Comparison of ENCODE assay signal across 8 cellular contexts in the genomic region with DNA sequence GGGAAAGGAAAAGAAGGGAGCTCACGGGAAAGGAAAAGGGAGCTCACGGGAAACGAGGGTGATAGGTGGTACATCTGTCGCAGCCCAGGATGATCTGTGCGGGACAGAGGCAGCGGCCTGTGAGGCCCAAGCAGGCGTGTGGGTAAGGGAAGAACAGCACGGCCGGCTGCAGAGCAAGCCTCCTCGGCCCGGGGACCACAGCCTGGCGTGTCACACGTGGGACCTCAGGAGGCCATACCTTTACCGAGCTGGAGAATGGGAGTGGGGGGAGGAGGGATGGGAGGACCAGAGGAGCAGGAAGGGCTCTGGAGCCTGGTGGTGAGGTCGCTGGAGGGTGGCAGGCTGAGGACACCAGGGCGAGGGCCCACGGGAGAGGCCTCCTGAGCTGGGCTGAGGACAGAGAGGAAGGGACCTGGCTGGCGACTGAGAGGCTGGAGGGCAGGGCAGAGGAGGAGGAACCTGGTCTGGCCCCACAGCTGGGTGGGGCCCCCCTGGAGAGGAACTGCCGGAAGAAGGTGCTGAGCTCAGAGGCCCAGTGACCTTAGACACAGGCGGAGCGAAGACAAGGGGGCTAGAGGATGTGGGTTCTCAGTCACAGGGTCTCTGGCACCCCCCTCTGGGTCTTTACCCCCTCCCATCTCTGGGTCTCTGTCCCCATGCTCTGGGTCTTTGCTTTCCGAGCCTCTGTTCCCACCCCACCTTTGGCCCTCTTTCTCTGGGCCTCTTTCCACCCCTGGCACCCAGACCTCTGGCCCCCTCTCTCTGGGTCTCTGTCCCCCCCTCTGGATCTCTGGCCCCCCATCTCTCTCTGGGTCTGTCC. TPM values are rescaled to one million over a fixed set of nuclear protein-coding genes. Genes with fewer than 3 reads are reported as not detected.
A peak's percentile ranks its signal among the peaks of the same experiment; 100 is the strongest.
DNase-seq lines count a peak whose midpoint lies in the region; ATAC-seq and TF ChIP-seq lines count a peak whose summit lies in the region.

No MANE protein-coding gene starts in this region.

- H3K27me3 Mint-ChIP-seq in brain: peaks cover 17% of the 10 kb centered on the region

- H3K4me3 ChIP-seq in liver (ENCODE audit: low read depth in 1 of 3, low read length in 3 of 3) (peak overlapping the region; percentile 18 to 53 (median 27)), subcutaneous abdominal adipose tissue (ENCODE audit: low read depth in 1 of 5, low read length in 5 of 5) (peak overlapping the region in 2 of 5 donors; percentile 6 to 37)

- TF ChIP-seq CTCF in brain (conservative IDR thresholded peaks at IDR 0.05): no peak
- no peak for TF ChIP-seq CTCF in liver (IDR thresholded peaks at IDR 0.05; ENCODE audit: low read depth, low read length, missing input control)

- H3K9ac ChIP-seq in liver (ENCODE audit: low read depth in 1 of 2, low read length in 2 of 2): peak overlapping the region; percentile 60 to 70
- H3K9ac ChIP-seq in subcutaneous abdominal adipose tissue (ENCODE audit: low read length in 5 of 5): peak overlapping the region in 3 of 5 donors; percentile 1 to 66 (median 43)

- H3K27ac ChIP-seq in liver (ENCODE audit: low read depth in 1 of 2, low read length in 2 of 2): peak overlapping the region; percentile 90 to 96
- peak overlapping the region; percentile 99 for H3K27ac ChIP-seq in subcutaneous abdominal adipose tissue (ENCODE audit: low read depth, low read length)

- H3K36me3 ChIP-seq in liver (ENCODE audit: control insufficient read depth in 4 of 4, insufficient read depth in 3 of 4, low read depth in 1 of 4, low read length in 3 of 4): peaks cover 0 to 5% (median 1%) of the 10 kb centered on the region in 4 donors
- H3K36me3 ChIP-seq in subcutaneous abdominal adipose tissue (ENCODE audit: control insufficient read depth in 5 of 5, insufficient read depth in 5 of 5, low read length in 5 of 5): peaks cover 0 to 13% (median 7%) of the 10 kb centered on the region in 5 donors

- ATAC-seq in GM18505 (IDR thresholded peaks at IDR 0.05; ENCODE audit: unreplicated experiment) (peak; percentile 31), HG03064 (IDR thresholded peaks at IDR 0.05; ENCODE audit: low read depth, unreplicated experiment) (peak; percentile 44)

- H3K27me3 ChIP-seq in liver (ENCODE audit: control insufficient read depth in 4 of 4, insufficient read depth in 4 of 4, low read length in 3 of 4): no peaks in the 10 kb centered on the region
- no peaks in the 10 kb centered on the region for H3K27me3 ChIP-seq in subcutaneous abdominal adipose tissue (ENCODE audit: control insufficient read depth in 5 of 5, insufficient read depth in 4 of 5, low read length in 5 of 5)

- peak overlapping the region in 4 of 5 experiments; percentile 58 to 99 (median 96) for H3K27ac Mint-ChIP-seq in brain

- H3K4me3 Mint-ChIP-seq in brain: peak overlapping the region in 1 of 5 experiments; percentile 51

- peak; percentile 57 for DNase-seq in SHP77 treated with DMSO at 0.1 percent for 48 hours (lab: John Stamatoyannopoulos, UW)
- DNase-seq in ecto neural progenitor cell (ENCODE audit: low spot score): no peak
- DNase-seq in central memory CD4-positive, alpha-beta T cell: no peak

- peaks cover 7 to 28% (median 18%) of the 10 kb centered on the region in 4 donors for H3K4me1 ChIP-seq in liver (ENCODE audit: control insufficient read depth in 4 of 4, insufficient read depth in 4 of 4, low read length in 3 of 4)
- peaks cover 2 to 48% (median 43%) of the 10 kb centered on the region in 5 donors for H3K4me1 ChIP-seq in subcutaneous abdominal adipose tissue (ENCODE audit: control insufficient read depth in 5 of 5, insufficient read depth in 5 of 5, low read length in 5 of 5)

- H3K9me3 Mint-ChIP-seq in brain: peaks cover 0 to 7% (median 4%) of the 10 kb centered on the region in 5 experiments

- 45% methylated on average over 22 of the region's 22 CpGs for WGBS in liver

- peak; percentile 95 for TF ChIP-seq POLR2A in GM18505 (IDR thresholded peaks at IDR 0.05; ENCODE audit: borderline replicate concordance, extremely low read depth, insufficient read depth, insufficient read length)

- peak in 1 of 2 donors; percentile 13 for TF ChIP-seq RAD21 in liver (IDR thresholded peaks at IDR 0.05)

- H3K36me3 Mint-ChIP-seq in brain: peaks cover 45% of the 10 kb centered on the region

- no peaks in the 10 kb centered on the region for H3K9me3 ChIP-seq in liver (ENCODE audit: control insufficient read depth in 4 of 4, low read length in 3 of 4)
- H3K9me3 ChIP-seq in subcutaneous abdominal adipose tissue (ENCODE audit: control insufficient read depth in 5 of 5, low read length in 5 of 5): no peaks in the 10 kb centered on the region

- peaks cover 52% of the 10 kb centered on the region for H3K4me1 Mint-ChIP-seq in brain

TF ChIP-seq in liver, 16 proteins besides CTCF, POLR2A, EP300 and RAD21:
- TF ChIP-seq YY1 (IDR thresholded peaks at IDR 0.05) (peak; percentile 45), HNF4A (conservative IDR thresholded peaks at IDR 0.05) (peak; percentile 21 to 42), TAF1 (conservative IDR thresholded peaks at IDR 0.05) (peak; percentile 21), EGR1 (IDR thresholded peaks at IDR 0.05; ENCODE audit: low read depth in 2 of 2) (no peak), GABPA (IDR thresholded peaks at IDR 0.05 in 1 of 2, conservative IDR thresholded peaks at IDR 0.05 in 1 of 2) (no peak), SP1 (IDR thresholded peaks at IDR 0.05) (no peak), FOXA1 (IDR thresholded peaks at IDR 0.05) (no peak), NR2F2 (IDR thresholded peaks at IDR 0.05) (no peak), FOXA2 (IDR thresholded peaks at IDR 0.05) (no peak), RXRA (IDR thresholded peaks at IDR 0.05) (peak; percentile 39 to 55), HNF4G (IDR thresholded peaks at IDR 0.05) (no peak)
- TF ChIP-seq, protein P1, sequence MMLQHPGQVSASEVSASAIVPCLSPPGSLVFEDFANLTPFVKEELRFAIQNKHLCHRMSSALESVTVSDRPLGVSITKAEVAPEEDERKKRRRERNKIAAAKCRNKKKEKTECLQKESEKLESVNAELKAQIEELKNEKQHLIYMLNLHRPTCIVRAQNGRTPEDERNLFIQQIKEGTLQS (IDR thresholded peaks at IDR 0.05): no peak
- TF ChIP-seq, protein P2, sequence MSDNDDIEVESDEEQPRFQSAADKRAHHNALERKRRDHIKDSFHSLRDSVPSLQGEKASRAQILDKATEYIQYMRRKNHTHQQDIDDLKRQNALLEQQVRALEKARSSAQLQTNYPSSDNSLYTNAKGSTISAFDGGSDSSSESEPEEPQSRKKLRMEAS (IDR thresholded peaks at IDR 0.05): no peak
- TF ChIP-seq, protein P3, sequence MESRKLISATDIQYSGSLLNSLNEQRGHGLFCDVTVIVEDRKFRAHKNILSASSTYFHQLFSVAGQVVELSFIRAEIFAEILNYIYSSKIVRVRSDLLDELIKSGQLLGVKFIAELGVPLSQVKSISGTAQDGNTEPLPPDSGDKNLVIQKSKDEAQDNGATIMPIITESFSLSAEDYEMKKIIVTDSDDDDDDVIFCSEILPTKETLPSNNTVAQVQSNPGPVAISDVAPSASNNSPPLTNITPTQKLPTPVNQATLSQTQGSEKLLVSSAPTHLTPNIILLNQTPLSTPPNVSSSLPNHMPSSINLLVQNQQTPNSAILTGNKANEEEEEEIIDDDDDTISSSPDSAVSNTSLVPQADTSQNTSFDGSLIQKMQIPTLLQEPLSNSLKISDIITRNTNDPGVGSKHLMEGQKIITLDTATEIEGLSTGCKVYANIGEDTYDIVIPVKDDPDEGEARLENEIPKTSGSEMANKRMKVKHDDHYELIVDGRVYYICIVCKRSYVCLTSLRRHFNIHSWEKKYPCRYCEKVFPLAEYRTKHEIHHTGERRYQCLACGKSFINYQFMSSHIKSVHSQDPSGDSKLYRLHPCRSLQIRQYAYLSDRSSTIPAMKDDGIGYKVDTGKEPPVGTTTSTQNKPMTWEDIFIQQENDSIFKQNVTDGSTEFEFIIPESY (IDR thresholded peaks at IDR 0.05): no peak
- TF ChIP-seq, protein P4, sequence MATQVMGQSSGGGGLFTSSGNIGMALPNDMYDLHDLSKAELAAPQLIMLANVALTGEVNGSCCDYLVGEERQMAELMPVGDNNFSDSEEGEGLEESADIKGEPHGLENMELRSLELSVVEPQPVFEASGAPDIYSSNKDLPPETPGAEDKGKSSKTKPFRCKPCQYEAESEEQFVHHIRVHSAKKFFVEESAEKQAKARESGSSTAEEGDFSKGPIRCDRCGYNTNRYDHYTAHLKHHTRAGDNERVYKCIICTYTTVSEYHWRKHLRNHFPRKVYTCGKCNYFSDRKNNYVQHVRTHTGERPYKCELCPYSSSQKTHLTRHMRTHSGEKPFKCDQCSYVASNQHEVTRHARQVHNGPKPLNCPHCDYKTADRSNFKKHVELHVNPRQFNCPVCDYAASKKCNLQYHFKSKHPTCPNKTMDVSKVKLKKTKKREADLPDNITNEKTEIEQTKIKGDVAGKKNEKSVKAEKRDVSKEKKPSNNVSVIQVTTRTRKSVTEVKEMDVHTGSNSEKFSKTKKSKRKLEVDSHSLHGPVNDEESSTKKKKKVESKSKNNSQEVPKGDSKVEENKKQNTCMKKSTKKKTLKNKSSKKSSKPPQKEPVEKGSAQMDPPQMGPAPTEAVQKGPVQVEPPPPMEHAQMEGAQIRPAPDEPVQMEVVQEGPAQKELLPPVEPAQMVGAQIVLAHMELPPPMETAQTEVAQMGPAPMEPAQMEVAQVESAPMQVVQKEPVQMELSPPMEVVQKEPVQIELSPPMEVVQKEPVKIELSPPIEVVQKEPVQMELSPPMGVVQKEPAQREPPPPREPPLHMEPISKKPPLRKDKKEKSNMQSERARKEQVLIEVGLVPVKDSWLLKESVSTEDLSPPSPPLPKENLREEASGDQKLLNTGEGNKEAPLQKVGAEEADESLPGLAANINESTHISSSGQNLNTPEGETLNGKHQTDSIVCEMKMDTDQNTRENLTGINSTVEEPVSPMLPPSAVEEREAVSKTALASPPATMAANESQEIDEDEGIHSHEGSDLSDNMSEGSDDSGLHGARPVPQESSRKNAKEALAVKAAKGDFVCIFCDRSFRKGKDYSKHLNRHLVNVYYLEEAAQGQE (IDR thresholded peaks at IDR 0.05): peak; percentile 83

RNA-seq across cellular contexts. Expression of a gene that starts 2.9 kb away (rescaled TPM):
- 3,022 TPM for polyA plus RNA-seq in brain (ENCODE audit: insufficient read depth, low read depth, low replicate concordance)
- total RNA-seq in liver: 1,000 to 10,000 TPM; 2,528 to 9,360 TPM
- polyA plus RNA-seq in liver: over 10,000 TPM; 15,042 to 16,395 TPM

RNA-seq across cellular contexts. Expression of a gene that starts 7.6 kb away (rescaled TPM):
- polyA plus RNA-seq in brain (ENCODE audit: insufficient read depth, low read depth, low replicate concordance) (141 TPM), liver (10 to 100 TPM; 10.5 to 27.0 TPM)
- total RNA-seq in liver: 10 to 100 TPM; 10.8 to 18.7 TPM

RNA-seq across cellular contexts. Expression of a gene that starts 28.7 kb away (rescaled TPM):
- 1.4 TPM for polyA plus RNA-seq in brain (ENCODE audit: insufficient read depth, low read depth, low replicate concordance)
- 1 to 10 TPM in 1 of 2 donors, not detected in 1; 1.3 TPM for total RNA-seq in liver
- polyA plus RNA-seq in liver: under 1 TPM in 1 of 2 donors, not detected in 1; 0.16 TPM

RNA-seq across cellular contexts. Expression of a gene that starts 30.9 kb away (rescaled TPM):
- polyA plus RNA-seq in brain (ENCODE audit: insufficient read depth, low read depth, low replicate concordance) (21.8 TPM), liver (1 to 10 TPM; 2.6 to 4.2 TPM)
- 1 to 10 TPM; 8.4 to 8.7 TPM for total RNA-seq in liver

RNA-seq across cellular contexts. Expression of a gene that starts 31.4 kb away (rescaled TPM):
- polyA plus RNA-seq in brain (ENCODE audit: insufficient read depth, low read depth, low replicate concordance) (166 TPM), liver (10 to 100 TPM; 29.6 to 46.7 TPM)
- total RNA-seq in liver: 10 to 100 TPM; 52.5 to 80.1 TPM
